Comparison of ENCODE assay signal across 11 cellular contexts in the genomic region with DNA sequence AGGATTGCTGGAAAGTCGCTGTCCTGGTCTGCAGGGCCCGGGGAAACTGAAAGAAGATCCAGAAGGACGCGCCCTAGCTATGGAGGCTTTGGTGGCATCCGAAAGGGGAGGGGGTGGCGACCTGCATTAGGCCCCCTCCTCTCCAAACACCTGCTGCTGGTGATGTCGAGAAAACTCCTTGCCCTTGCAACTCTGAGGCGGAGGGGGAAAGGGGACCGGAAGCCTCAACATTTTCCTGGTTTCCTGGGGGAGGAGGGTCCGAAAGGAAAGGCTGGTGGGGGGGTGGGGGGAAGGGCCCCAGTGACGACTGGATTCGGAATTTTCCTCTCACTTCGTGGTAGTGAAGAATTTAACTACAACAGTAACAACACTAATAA.
DNase-seq lines count a peak whose midpoint lies in the region; ATAC-seq, FAIRE-seq and TF ChIP-seq lines count a peak whose summit lies in the region.
"Had no signal": no experiment of that assay in that cellular context is flagged by ENCODE, and none has a peak within 500 bp of the region (broad histone marks: within the 10 kb centered on the region; RNA-seq: fewer than 3 reads in every experiment).

No MANE protein-coding gene starts in this region.

- H3K27me3 ChIP-seq in keratinocyte (ENCODE audit: control insufficient read depth, extremely low read depth, insufficient read depth, low read length) (peaks cover 58% of the 10 kb centered on the region), stomach (peaks cover 0 to 64% (median 34%) of the 10 kb centered on the region in 3 donors), gastrocnemius medialis (peaks cover 12 to 27% (median 20%) of the 10 kb centered on the region in 3 donors), prostate gland (replicated peaks; ENCODE audit: insufficient read depth) (peaks cover 15% of the 10 kb centered on the region)

- in situ Hi-C loops in gastrocnemius medialis (cut with MboI; ENCODE audit: low sequenced_read_pairs in 4 of 4): no loop called here

- 6 to 13% (median 10%) methylated on average over 12 to 13 of the region's 13 CpGs for WGBS in stomach, 5 donors
- WGBS in prostate gland: 12% methylated on average over 13 of the region's 13 CpGs

- dilution Hi-C loops in keratinocyte (cut with MboI; ENCODE audit: extremely low pct_ligation_motif_present, low sequenced_read_pairs): no loop called here

- no peak for ATAC-seq in gastrocnemius medialis

- FAIRE-seq in keratinocyte (lab: Jason Lieb, UNC): no peak

- TF ChIP-seq EP300 in stomach (IDR thresholded peaks at IDR 0.05): no peak

- no peak for DNase-seq in activated CD4-positive, alpha-beta T cell treated with anti-CD3 and anti-CD28 coated beads, Interleukin-2, amount 10 ng/mL, durations not matched to agents 7 days and 5 days
- DNase-seq in activated CD4-positive, alpha-beta T cell treated with anti-CD3 and anti-CD28 coated beads, Interleukin-2, amount 50 U/mL, for 48 hours: no peak
- no peak for DNase-seq in keratinocyte (ENCODE audit: low read depth, low spot score)
- DNase-seq in stomach: no peak
- no peak for DNase-seq in gastrocnemius medialis
- no peak for DNase-seq in prostate gland (ENCODE audit: low spot score)
- no peak for DNase-seq in hypothalamus (lab: John Stamatoyannopoulos, UW)
- DNase-seq: NCI-H1105 treated with DMSO at 0.1 percent for 48 hours, RPMI8226 had no signal

- POLR2A ChIA-PET in activated CD4-positive, alpha-beta T cell treated with anti-CD3 and anti-CD28 coated beads, Interleukin-2, amount 10 ng/mL, durations not matched to agents 7 days and 5 days (lab: Charles Lee): no interaction called here

- TF ChIP-seq CTCF in keratinocyte (optimal IDR thresholded peaks at IDR 0.05 in 1 of 3, IDR thresholded peaks at IDR 0.05 in 1 of 3, conservative IDR thresholded peaks at IDR 0.05 in 1 of 3; ENCODE audit: extremely low read depth in 1 of 3, insufficient read depth in 2 of 3, low read length in 3 of 3) (no peak), stomach (IDR thresholded peaks at IDR 0.05) (no peak), gastrocnemius medialis (IDR thresholded peaks at IDR 0.05 in 4 of 5, conservative IDR thresholded peaks at IDR 0.05 in 1 of 5) (no peak), prostate gland (IDR thresholded peaks at IDR 0.05) (no peak)

- no peaks in the 10 kb centered on the region for H3K9me3 Mint-ChIP-seq in activated CD4-positive, alpha-beta T cell treated with anti-CD3 and anti-CD28 coated beads, Interleukin-2, amount 10 ng/mL, durations not matched to agents 7 days and 5 days
- H3K9me3 Mint-ChIP-seq in activated naive CD8-positive, alpha-beta T cell (ENCODE audit: low read depth): no peaks in the 10 kb centered on the region

- no peaks in the 10 kb centered on the region for H3K36me3 Mint-ChIP-seq in activated CD4-positive, alpha-beta T cell treated with anti-CD3 and anti-CD28 coated beads, Interleukin-2, amount 10 ng/mL, durations not matched to agents 7 days and 5 days (ENCODE audit: low read depth)
- peaks cover 2% of the 10 kb centered on the region for H3K36me3 Mint-ChIP-seq in activated naive CD8-positive, alpha-beta T cell

- H3K36me3 ChIP-seq in keratinocyte (ENCODE audit: control insufficient read depth in 2 of 2, extremely low read depth in 1 of 2, insufficient read depth in 2 of 2, low read length in 2 of 2) (no peaks in the 10 kb centered on the region), stomach (no peaks in the 10 kb centered on the region), gastrocnemius medialis (no peaks in the 10 kb centered on the region), prostate gland (no peaks in the 10 kb centered on the region)

- H3K4me1 ChIP-seq in keratinocyte (ENCODE audit: control insufficient read depth, extremely low read depth, insufficient read depth, low read length): no peaks in the 10 kb centered on the region
- H3K4me1 ChIP-seq in stomach: peaks cover 6 to 18% (median 12%) of the 10 kb centered on the region in 4 donors
- H3K4me1 ChIP-seq in gastrocnemius medialis: no peaks in the 10 kb centered on the region
- H3K4me1 ChIP-seq in prostate gland (replicated peaks): peaks cover 4% of the 10 kb centered on the region

- H3K4me3 ChIP-seq in keratinocyte (ENCODE audit: control insufficient read depth in 2 of 3, extremely low read depth in 1 of 3, insufficient read depth in 2 of 3, low read depth in 1 of 3, low read length in 3 of 3): peak overlapping the region in 2 of 3 experiments; percentile 44 to 58
- peak overlapping the region; percentile 32 to 44 (median 36) for H3K4me3 ChIP-seq in stomach
- peak overlapping the region in 1 of 4 donors; percentile 27 for H3K4me3 ChIP-seq in gastrocnemius medialis
- H3K4me3 ChIP-seq in prostate gland: no peak overlapping the region

- no peak overlapping the region for H3K27ac Mint-ChIP-seq in activated CD4-positive, alpha-beta T cell treated with anti-CD3 and anti-CD28 coated beads, Interleukin-2, amount 10 ng/mL, durations not matched to agents 7 days and 5 days
- H3K27ac Mint-ChIP-seq in activated naive CD8-positive, alpha-beta T cell: no peak overlapping the region
- H3K27ac Mint-ChIP-seq: dendritic cell treated with granulocyte-macrophage colony-stimulating factor and Interleukin-4, amounts not matched to agents 40 ng/mL and 50 ng/mL, for 4 days had no signal

- H3K9me3 ChIP-seq in keratinocyte (ENCODE audit: control insufficient read depth, low read depth, low read length) (no peaks in the 10 kb centered on the region), stomach (no peaks in the 10 kb centered on the region), gastrocnemius medialis (no peaks in the 10 kb centered on the region), prostate gland (no peaks in the 10 kb centered on the region)

- TF ChIP-seq POLR2A in stomach (IDR thresholded peaks at IDR 0.05) (no peak), gastrocnemius medialis (IDR thresholded peaks at IDR 0.05) (no peak), prostate gland (IDR thresholded peaks at IDR 0.05) (no peak)

- H3K4me3 Mint-ChIP-seq in activated CD4-positive, alpha-beta T cell treated with anti-CD3 and anti-CD28 coated beads, Interleukin-2, amount 10 ng/mL, durations not matched to agents 7 days and 5 days: peak overlapping the region; percentile 71
- peak overlapping the region; percentile 86 for H3K4me3 Mint-ChIP-seq in activated naive CD8-positive, alpha-beta T cell
- H3K4me3 Mint-ChIP-seq: dendritic cell treated with granulocyte-macrophage colony-stimulating factor and Interleukin-4, amounts not matched to agents 40 ng/mL and 50 ng/mL, for 4 days had no signal

- no peaks in the 10 kb centered on the region for H4K20me1 ChIP-seq in keratinocyte (ENCODE audit: control insufficient read depth, extremely low read depth, insufficient read depth, low read length)

- intact Hi-C loops in stomach (cut with DNase I; ENCODE audit: low total_unique reads) (no loop called here), gastrocnemius medialis (cut with DNase I; ENCODE audit: low total_unique reads) (no loop called here), prostate gland (cut with DNase I) (no loop called here)

- H3K9ac ChIP-seq in keratinocyte (ENCODE audit: control insufficient read depth, extremely low read depth, insufficient read depth, low read length): no peak overlapping the region

- H3K27me3 Mint-ChIP-seq in activated CD4-positive, alpha-beta T cell treated with anti-CD3 and anti-CD28 coated beads, Interleukin-2, amount 10 ng/mL, durations not matched to agents 7 days and 5 days: peaks cover 21% of the 10 kb centered on the region
- H3K27me3 Mint-ChIP-seq in activated naive CD8-positive, alpha-beta T cell: peaks cover 3% of the 10 kb centered on the region

- H2AFZ ChIP-seq in keratinocyte (ENCODE audit: control insufficient read depth, low read length): no peak overlapping the region

- H3K9me1 ChIP-seq in keratinocyte (ENCODE audit: control insufficient read depth, extremely low read depth, insufficient read depth, low read length): no peaks in the 10 kb centered on the region

- peaks cover 26% of the 10 kb centered on the region for H3K4me1 Mint-ChIP-seq in activated CD4-positive, alpha-beta T cell treated with anti-CD3 and anti-CD28 coated beads, Interleukin-2, amount 10 ng/mL, durations not matched to agents 7 days and 5 days
- peaks cover 22% of the 10 kb centered on the region for H3K4me1 Mint-ChIP-seq in activated naive CD8-positive, alpha-beta T cell (ENCODE audit: low read depth)

- CTCF ChIA-PET in activated CD4-positive, alpha-beta T cell treated with anti-CD3 and anti-CD28 coated beads, Interleukin-2, amount 10 ng/mL, durations not matched to agents 7 days and 5 days (lab: Charles Lee): interaction anchor here (0.6 kb wide), 1 partner anchor 285 kb away, joined by 3 read pairs; no protein-coding TSS in a partner anchor

- peak overlapping the region; percentile 86 for H3K4me2 ChIP-seq in keratinocyte (ENCODE audit: control insufficient read depth, extremely low read depth, insufficient read depth, low read depth, low read length)

- no peaks in the 10 kb centered on the region for H3K79me2 ChIP-seq in keratinocyte (ENCODE audit: control insufficient read depth, insufficient read depth, low read length)

- H3K27ac ChIP-seq in keratinocyte (ENCODE audit: control insufficient read depth, insufficient read depth, low read length) (no peak overlapping the region), stomach (no peak overlapping the region), gastrocnemius medialis (no peak overlapping the region), prostate gland (no peak overlapping the region)

Comparison
In these comparisons a context has a peak if more than half of its experiments do, and no peak if none do; other contexts are left out.
1. H3K4me3 ChIP-seq: peak in keratinocyte (2 of 3) and stomach (4 of 4); none in prostate gland (0 of 2).